In the genomic region with DNA sequence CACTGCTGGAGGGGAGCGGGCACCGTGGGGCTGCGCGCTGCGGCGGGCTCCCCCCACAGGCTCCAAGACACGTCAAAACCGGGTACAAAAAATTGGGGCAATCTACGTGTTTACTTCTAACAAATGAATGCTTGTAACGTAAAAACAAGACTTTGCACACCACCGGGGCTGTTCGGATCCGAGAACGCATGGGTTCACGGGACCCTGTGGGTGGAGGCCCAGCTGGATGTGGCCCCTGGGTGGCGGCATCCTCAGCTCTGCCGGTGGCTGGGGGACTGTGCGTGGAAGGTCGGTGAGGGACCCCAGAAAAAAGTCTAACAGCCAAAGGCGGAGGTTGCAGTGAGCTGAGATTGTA, we compare ENCODE assay signal across 14 cellular contexts. TPM values are rescaled to one million over a fixed set of nuclear protein-coding genes. Genes with fewer than 3 reads are reported as not detected.
"Had no signal": no experiment of that assay in that cellular context is flagged by ENCODE, and none has a peak within 500 bp of the region (broad histone marks: within the 10 kb centered on the region; RNA-seq: fewer than 3 reads in every experiment).

No MANE protein-coding gene starts in this region.

- H3K36me3 Mint-ChIP-seq: activated naive CD8-positive, alpha-beta T cell treated with anti-CD3 and anti-CD28 coated beads, Interleukin-2, amount 10 ng/mL, durations not matched to agents 7 days and 5 days; brain; immature natural killer cell; type B pancreatic cell had no signal

- H3K27me3 Mint-ChIP-seq: activated CD4-positive, alpha-beta T cell treated with anti-CD3 and anti-CD28 coated beads, Interleukin-2, amount 10 ng/mL, durations not matched to agents 24 days and 14 days; activated naive CD8-positive, alpha-beta T cell treated with anti-CD3 and anti-CD28 coated beads, Interleukin-2, amount 10 ng/mL, durations not matched to agents 7 days and 5 days had no signal

- H3K4me3 Mint-ChIP-seq: activated CD4-positive, alpha-beta T cell treated with anti-CD3 and anti-CD28 coated beads, Interleukin-2, amount 10 ng/mL, durations not matched to agents 24 days and 14 days; activated naive CD8-positive, alpha-beta T cell treated with anti-CD3 and anti-CD28 coated beads, Interleukin-2, amount 10 ng/mL, durations not matched to agents 7 days and 5 days; endodermal cell; nephron progenitor cell; T-helper 1 cell treated with Interleukin-12 subunit alpha and Interleukin-12 subunit beta and Interleukin-4 antibody, amounts not matched to agents 30 μg/mL and 1 μg/mL, for 36 hours; type B pancreatic cell had no signal

- H3K4me1 Mint-ChIP-seq: activated naive CD8-positive, alpha-beta T cell treated with anti-CD3 and anti-CD28 coated beads, Interleukin-2, amount 10 ng/mL, durations not matched to agents 7 days and 5 days; brain; endodermal cell; nephron progenitor cell had no signal

- H3K9me3 Mint-ChIP-seq: activated CD4-positive, alpha-beta T cell treated with anti-CD3 and anti-CD28 coated beads, Interleukin-2, amount 10 ng/mL, durations not matched to agents 24 days and 14 days; activated naive CD8-positive, alpha-beta T cell treated with anti-CD3 and anti-CD28 coated beads, Interleukin-2, amount 10 ng/mL, durations not matched to agents 7 days and 5 days; endodermal cell; immature natural killer cell; nephron progenitor cell; T-helper 1 cell treated with Interleukin-12 subunit alpha and Interleukin-12 subunit beta and Interleukin-4 antibody, amounts not matched to agents 30 μg/mL and 1 μg/mL, for 36 hours; type B pancreatic cell had no signal

- H3K27ac Mint-ChIP-seq: activated CD4-positive, alpha-beta T cell treated with anti-CD3 and anti-CD28 coated beads, Interleukin-2, amount 10 ng/mL, durations not matched to agents 24 days and 14 days; activated naive CD8-positive, alpha-beta T cell treated with anti-CD3 and anti-CD28 coated beads, Interleukin-2, amount 10 ng/mL, durations not matched to agents 7 days and 5 days; endodermal cell; nephron progenitor cell; progenitor cell of endocrine pancreas; T-helper 1 cell treated with Interleukin-12 subunit alpha and Interleukin-12 subunit beta and Interleukin-4 antibody, amounts not matched to agents 30 μg/mL and 1 μg/mL, for 36 hours had no signal

- DNase-seq: activated gamma-delta T cell had no signal

RNA-seq across cellular contexts. Expression of gene SLC7A10, which starts 10.3 kb away (rescaled TPM):
- total RNA-seq: activated CD4-positive, alpha-beta T cell treated with anti-CD3 and anti-CD28 coated beads, Interleukin-2, amount 10 ng/mL, durations not matched to agents 24 days and 14 days; activated CD8-positive, alpha-beta memory T cell treated with anti-CD3 and anti-CD28 coated beads for 36 hours; activated naive CD8-positive, alpha-beta T cell treated with anti-CD3 and anti-CD28 coated beads, Interleukin-2, amount 10 ng/mL, durations not matched to agents 7 days and 5 days; epithelial cell of proximal tubule; gastrocnemius medialis; liver had no signal
